In genomic region chr16:70198666-70199065, GRCh38 we compare ENCODE assay signal across 13 cellular contexts. TPM values are rescaled to one million over a fixed set of nuclear protein-coding genes. Genes with fewer than 3 reads are reported as not detected.
DNase-seq lines count a peak whose midpoint lies in the region; ATAC-seq, FAIRE-seq and TF ChIP-seq lines count a peak whose summit lies in the region.
"Not testable (repeated sequence)": the region's sequence is repeated elsewhere in the genome, so short reads cannot be mapped to it uniquely, and the experiment has no call there.
"Had no signal": no experiment of that assay in that cellular context is flagged by ENCODE, and none has a peak within 500 bp of the region (broad histone marks: within the 10 kb centered on the region; RNA-seq: fewer than 3 reads in every experiment).

No MANE protein-coding gene starts in this region.

- not testable (repeated sequence) for ATAC-seq in IMR-90 (ENCODE audit: low read depth)
- peak; percentile 34 for ATAC-seq in HepG2

- H3K36me3 ChIP-seq in IMR-90 (ENCODE audit: control insufficient read depth, insufficient read depth, low read length); endothelial cell of umbilical vein (ENCODE audit: control insufficient read depth in 2 of 2, extremely low read depth in 1 of 2, insufficient read depth in 2 of 2, low read length in 2 of 2); HepG2 (replicated peaks in 1 of 2; ENCODE audit: control insufficient read depth in 1 of 2, insufficient read depth in 2 of 2, low read length in 2 of 2): not testable (repeated sequence)

- BruUV-seq in IMR-90 (replicated peaks; lab: Mats Ljungman, UMichigan); endothelial cell of umbilical vein (replicated peaks; lab: Mats Ljungman, UMichigan); HepG2 (replicated peaks; lab: Mats Ljungman, UMichigan): not testable (repeated sequence)

- H3K4ac ChIP-seq in IMR-90 (ENCODE audit: low read depth, low read length) = not testable (repeated sequence)

- H4K5ac ChIP-seq in IMR-90 (ENCODE audit: low read depth, low read length) = not testable (repeated sequence)

- not testable (repeated sequence) for H3K27me3 ChIP-seq in IMR-90 (ENCODE audit: control insufficient read depth, insufficient read depth, low read length); endothelial cell of umbilical vein (ENCODE audit: control insufficient read depth in 2 of 2, insufficient read depth in 2 of 2, low read length in 2 of 2); HepG2 (ENCODE audit: control insufficient read depth in 1 of 2, insufficient read depth in 2 of 2, low read length in 2 of 2)

- in situ Hi-C loops in IMR-90 (cut with MboI; ENCODE audit: low sequenced_read_pairs); HepG2 (cut with HindIII; ENCODE audit: extremely low pct_ligation_motif_present, low pct_unique_long_range_greater_than_20kb): not testable (repeated sequence)

- TF ChIP-seq EP300 in HepG2 (IDR thresholded peaks at IDR 0.05; ENCODE audit: low read depth in 2 of 2, low read length in 2 of 2); HepG2 (CRISPR knock-in tag; IDR thresholded peaks at IDR 0.05; ENCODE audit: borderline replicate concordance): not testable (repeated sequence)

- not testable (repeated sequence) for TF ChIP-seq POLR2A in IMR-90 (IDR thresholded peaks at IDR 0.05; ENCODE audit: low read depth, low read length); endothelial cell of umbilical vein (IDR thresholded peaks at IDR 0.05; ENCODE audit: low read depth, low read length); HepG2 (IDR thresholded peaks at IDR 0.05; ENCODE audit: insufficient read depth in 1 of 2, low read depth in 2 of 2, low read length in 2 of 2)

- not testable (repeated sequence) for H3K9me1 ChIP-seq in IMR-90 (ENCODE audit: insufficient read depth, low read length); endothelial cell of umbilical vein (replicated peaks; ENCODE audit: control insufficient read depth, extremely low read depth, insufficient read depth, low read length)

- H4K8ac ChIP-seq in IMR-90 (ENCODE audit: low read depth in 2 of 2, low read length in 2 of 2) = not testable (repeated sequence)

- not testable (repeated sequence) for TF ChIP-seq CTCF in IMR-90 (conservative IDR thresholded peaks at IDR 0.05; ENCODE audit: low read depth, low read length); endothelial cell of umbilical vein (IDR thresholded peaks at IDR 0.05; ENCODE audit: extremely low read depth in 1 of 2, insufficient read depth in 1 of 2, low read depth in 1 of 2, low read length in 2 of 2); HepG2 (CRISPR knock-in tag; IDR thresholded peaks at IDR 0.05)

- H3K23ac ChIP-seq in IMR-90 (ENCODE audit: low read depth, low read length) = not testable (repeated sequence)

- intact Hi-C loops in IMR-90 (cut with micrococcal nuclease); endothelial cell of umbilical vein (cut with micrococcal nuclease); HepG2 (cut with micrococcal nuclease; ENCODE audit: unreplicated experiment): not testable (repeated sequence)

- CTCF ChIA-PET in IMR-90 (lab: Yijun Ruan, JAX); endothelial cell of umbilical vein (lab: Charles Lee); HepG2 (lab: Yijun Ruan, JAX; ENCODE audit: low intra/inter-chr PET ratio, low total read pairs): not testable (repeated sequence)

- H3K14ac ChIP-seq in IMR-90 (replicated peaks; ENCODE audit: low read depth, low read length) = not testable (repeated sequence)

- not testable (repeated sequence) for H3K79me2 ChIP-seq in endothelial cell of umbilical vein (ENCODE audit: control insufficient read depth, insufficient read depth, low read length); HepG2 (ENCODE audit: insufficient read depth, low read length)

- not testable (repeated sequence) for H3K27ac ChIP-seq in IMR-90 (ENCODE audit: insufficient read depth, low read length); endothelial cell of umbilical vein (ENCODE audit: insufficient read depth, low read depth, low read length); HepG2 (ENCODE audit: extremely low read length, insufficient read depth, low read length)

- H2BK120ac ChIP-seq in IMR-90 (ENCODE audit: low read depth, low read length) = not testable (repeated sequence)

- H2BK15ac ChIP-seq in IMR-90 (ENCODE audit: low read depth, low read length) = not testable (repeated sequence)

- not testable (repeated sequence) for H4K91ac ChIP-seq in IMR-90 (ENCODE audit: insufficient read depth, low read depth, low read length)

- not testable (repeated sequence) for H3K4me3 ChIP-seq in IMR-90 (ENCODE audit: insufficient read depth, low read depth, low read length); endothelial cell of umbilical vein (replicated peaks in 1 of 3; ENCODE audit: insufficient read depth in 1 of 3, low read depth in 1 of 3, low read length in 3 of 3); HepG2 (replicated peaks in 1 of 3; ENCODE audit: insufficient read depth in 1 of 3, low read depth in 2 of 3, low read length in 3 of 3)

- H3K9me3 ChIP-seq in IMR-90 (ENCODE audit: control insufficient read depth, insufficient read depth, low read length); endothelial cell of umbilical vein (replicated peaks; ENCODE audit: control insufficient read depth, insufficient read depth, low read length); HepG2 (ENCODE audit: low read length): not testable (repeated sequence)

- FAIRE-seq in endothelial cell of umbilical vein (lab: Jason Lieb, UNC) = peak; percentile 43
- not testable (repeated sequence) for FAIRE-seq in HepG2 (lab: Jason Lieb, UNC)

- POLR2A ChIA-PET in IMR-90 (lab: Charles Lee; ENCODE audit: unreplicated experiment); endothelial cell of umbilical vein (lab: Charles Lee); HepG2 (lab: Yijun Ruan, JAX): not testable (repeated sequence)

- not testable (repeated sequence) for H2AK9ac ChIP-seq in IMR-90 (replicated peaks; ENCODE audit: low read depth, low read length, poor library complexity)

- not testable (repeated sequence) for H3K79me1 ChIP-seq in IMR-90 (ENCODE audit: low read depth in 1 of 2, low read length in 2 of 2)

- dilution Hi-C loops in IMR-90 (cut with HindIII; ENCODE audit: low sequenced_read_pairs, unreplicated experiment); endothelial cell of umbilical vein (cut with MboI; ENCODE audit: extremely low pct_ligation_motif_present, low sequenced_read_pairs): not testable (repeated sequence)

- H3K4me1 ChIP-seq in IMR-90 (ENCODE audit: control insufficient read depth, insufficient read depth, low read length); endothelial cell of umbilical vein (ENCODE audit: control insufficient read depth, extremely low read depth, insufficient read depth, low read length): not testable (repeated sequence)
- peaks cover 20% of the 10 kb centered on the region for H3K4me1 ChIP-seq in HepG2 (ENCODE audit: insufficient read depth, low read length)

- H2AK5ac ChIP-seq in IMR-90 (ENCODE audit: low read depth, low read length) = not testable (repeated sequence)

- not testable (repeated sequence) for H2BK20ac ChIP-seq in IMR-90 (ENCODE audit: low read depth, low read length)

- H2BK5ac ChIP-seq in IMR-90 (ENCODE audit: low read depth, low read length, poor library complexity, severe bottlenecking) = not testable (repeated sequence)

- not testable (repeated sequence) for H3K56ac ChIP-seq in IMR-90 (ENCODE audit: extremely low read depth, insufficient read depth, low read length)

- H3K9ac ChIP-seq in IMR-90 (ENCODE audit: low read depth, low read length); endothelial cell of umbilical vein (replicated peaks; ENCODE audit: extremely low read depth, insufficient read depth, low read length); HepG2 (ENCODE audit: insufficient read depth, low read depth, low read length): not testable (repeated sequence)

- not testable (repeated sequence) for TF ChIP-seq RAD21 in IMR-90 (IDR thresholded peaks at IDR 0.05; ENCODE audit: low read length); HepG2 (CRISPR knock-in tag; IDR thresholded peaks at IDR 0.05)

- not testable (repeated sequence) for H2AFZ ChIP-seq in IMR-90 (replicated peaks; ENCODE audit: low read length, poor library complexity); endothelial cell of umbilical vein (ENCODE audit: low read depth, low read length)
- H2AFZ ChIP-seq in HepG2 (ENCODE audit: low read length) = peak overlapping the region; percentile 32

- not testable (repeated sequence) for H3K4me2 ChIP-seq in IMR-90 (ENCODE audit: low read depth, low read length); endothelial cell of umbilical vein (ENCODE audit: insufficient read depth, low read length)
- peak overlapping the region; percentile 49 for H3K4me2 ChIP-seq in HepG2 (ENCODE audit: low read depth, low read length)

- H4K20me1 ChIP-seq in IMR-90 (ENCODE audit: insufficient read depth, low read length); endothelial cell of umbilical vein (replicated peaks; ENCODE audit: control insufficient read depth, extremely low read depth, insufficient read depth, low read length); HepG2 (ENCODE audit: insufficient read depth, low read length): not testable (repeated sequence)

- H3K18ac ChIP-seq in IMR-90 (ENCODE audit: low read depth, low read length) = not testable (repeated sequence)

- DNase-seq in AG20443 (ENCODE audit: low spot score) (peak; percentile 10), IMR-90 (peak; percentile 0), astrocyte of the hippocampus (ENCODE audit: low read depth, low spot score) (peak; percentile 63), endothelial cell of umbilical vein (ENCODE audit: low read depth, low spot score) (peak; percentile 53), glomerular visceral epithelial cell (ENCODE audit: extremely low spot score) (peak; percentile 1), HepG2 (ENCODE audit: low spot score) (peak; percentile 36), renal cortical epithelial cell (ENCODE audit: low read depth) (peak; percentile 54)

- WGBS in IMR-90 (ENCODE audit: extremely low coverage in 2 of 2, insufficient read length in 1 of 2), 2 experiments = no CpG with 5 or more reads among the region's 3 CpGs
- WGBS in HepG2 (ENCODE audit: low lambda C conversion rate) = 7% methylated on average over 3 of the region's 3 CpGs

RNA-seq across cellular contexts. Expression of gene CLEC18C, which starts 25.1 kb away (rescaled TPM):
- total RNA-seq in IMR-90 (2012; rRNA removed) (not detected in 2 replicates), endothelial cell of umbilical vein (0.42 TPM in 1 of 2 replicates, not detected in the other), HepG2 (2016; rRNA removed; fragmentation: Illumina TruSeq; extraction: Trizol) (0.13 and 0.15 TPM in 2 replicates), renal cortical epithelial cell (0.60 and 4.3 TPM in 2 replicates)
- polyA plus RNA-seq in IMR-90 (2012; rRNA removed) (0.03 TPM in 1 of 2 replicates, not detected in the other), endothelial cell of umbilical vein (0.06 TPM in 1 of 2 replicates, not detected in the other), HepG2 (2011; rRNA removed) (0.29 and 0.50 TPM in 2 replicates)
- polyA plus RNA-seq in IMR-90 (2012; cell fraction: cytosol; rRNA removed) = not detected in 2 replicates
- 0.19 and 0.35 TPM in 2 replicates for polyA plus RNA-seq in IMR-90 (2012; cell fraction: nucleus; rRNA removed; ENCODE audit: low replicate concordance)
- not detected in 2 replicates for polyA plus RNA-seq in endothelial cell of umbilical vein (2011; cell fraction: cytosol; rRNA removed)
- 0.32 and 0.33 TPM in 2 replicates for polyA plus RNA-seq in endothelial cell of umbilical vein (2011; cell fraction: nucleus; rRNA removed)
- not detected in 2 replicates for polyA plus RNA-seq in endothelial cell of umbilical vein (2012)
- 0.85 TPM in 1 of 2 replicates, not detected in the other for polyA minus RNA-seq in endothelial cell of umbilical vein
- not detected for polyA minus RNA-seq in endothelial cell of umbilical vein (2011; cell fraction: cytosol; rRNA and poly(A)+ RNA removed)
- polyA minus RNA-seq in endothelial cell of umbilical vein (2011; cell fraction: nucleus; rRNA and poly(A)+ RNA removed) = 0.19 and 0.87 TPM in 2 replicates
- total RNA-seq in HepG2 (2016; cell fraction: cytosol; rRNA removed; fragmentation: Illumina TruSeq; extraction: Trizol; ENCODE audit: low read depth) = not detected in 2 replicates
- not detected in 2 replicates for total RNA-seq in HepG2 (2016; cell fraction: insoluble cytoplasmic fraction; rRNA removed; fragmentation: Illumina TruSeq; extraction: Trizol)
- total RNA-seq in HepG2 (2016; cell fraction: membrane; rRNA removed; fragmentation: Illumina TruSeq; extraction: Trizol) = not detected in 2 replicates
- total RNA-seq in HepG2 (2016; cell fraction: nucleus; rRNA removed; fragmentation: Illumina TruSeq; extraction: Trizol) = 0.66 TPM in 1 of 2 replicates, not detected in the other
- 0.13 and 0.29 TPM in 2 replicates for polyA plus RNA-seq in HepG2 (2011; cell fraction: cytosol; rRNA removed)
- polyA plus RNA-seq in HepG2 (2011; cell fraction: nucleus; rRNA removed) = 2.9 and 3.6 TPM in 2 replicates
- 0.28 and 0.29 TPM in 2 replicates for polyA plus RNA-seq in HepG2 (2012)
- polyA plus RNA-seq in HepG2 (2016; cell fraction: cytosol; fragmentation: Illumina TruSeq; extraction: Trizol; ENCODE audit: low read depth) = not detected in 2 replicates
- not detected in 2 replicates for polyA plus RNA-seq in HepG2 (2016; cell fraction: insoluble cytoplasmic fraction; fragmentation: Illumina TruSeq; extraction: Trizol; ENCODE audit: low read depth)
- polyA plus RNA-seq in HepG2 (2016; cell fraction: membrane; fragmentation: Illumina TruSeq; extraction: Trizol; ENCODE audit: low read depth) = not detected in 2 replicates
- polyA plus RNA-seq in HepG2 (2016; cell fraction: nucleus; fragmentation: Illumina TruSeq; extraction: Trizol; ENCODE audit: insufficient read depth, low read depth) = 0.59 TPM in 1 of 2 replicates, not detected in the other
- polyA minus RNA-seq in HepG2 (2011; rRNA and poly(A)+ RNA removed; ENCODE audit: low replicate concordance) = 0.37 and 2.3 TPM in 2 replicates
- polyA minus RNA-seq in HepG2 (2011; cell fraction: cytosol; rRNA and poly(A)+ RNA removed) = not detected in 2 replicates
- polyA minus RNA-seq in HepG2 (2011; cell fraction: nucleus; rRNA and poly(A)+ RNA removed) = 1.2 and 3.0 TPM in 2 replicates
- total RNA-seq: H1, Right ventricle myocardium inferior, RPMI7951 had no signal
- polyA plus RNA-seq: AG04450; CD14-positive monocyte; CD8-positive, alpha-beta memory T cell had no signal

RNA-seq across cellular contexts. Expression of gene EXOSC6, which starts 53.1 kb away (rescaled TPM):
- total RNA-seq in IMR-90 (2012; rRNA removed) (7.0 and 11.1 TPM in 2 replicates), endothelial cell of umbilical vein (29.2 and 30.6 TPM in 2 replicates), HepG2 (2016; rRNA removed; fragmentation: Illumina TruSeq; extraction: Trizol) (37.3 and 39.9 TPM in 2 replicates), renal cortical epithelial cell (28.0 and 28.7 TPM in 2 replicates)
- polyA plus RNA-seq in IMR-90 (2012; rRNA removed) (5.8 and 6.3 TPM in 2 replicates), endothelial cell of umbilical vein (11.6 and 12.6 TPM in 2 replicates), HepG2 (2011; rRNA removed) (11.9 and 13.1 TPM in 2 replicates)
- polyA plus RNA-seq in IMR-90 (2012; cell fraction: cytosol; rRNA removed) = 4.7 and 5.3 TPM in 2 replicates
- polyA plus RNA-seq in IMR-90 (2012; cell fraction: nucleus; rRNA removed; ENCODE audit: low replicate concordance) = 6.1 and 6.9 TPM in 2 replicates
- polyA plus RNA-seq in endothelial cell of umbilical vein (2011; cell fraction: cytosol; rRNA removed) = 10.8 and 10.9 TPM in 2 replicates
- polyA plus RNA-seq in endothelial cell of umbilical vein (2011; cell fraction: nucleus; rRNA removed) = 8.4 and 10.0 TPM in 2 replicates
- polyA plus RNA-seq in endothelial cell of umbilical vein (2012) = 6.7 and 7.4 TPM in 2 replicates
- polyA minus RNA-seq in endothelial cell of umbilical vein = 10.3 and 12.3 TPM in 2 replicates
- polyA minus RNA-seq in endothelial cell of umbilical vein (2011; cell fraction: cytosol; rRNA and poly(A)+ RNA removed) = 16.2 TPM
- 8.8 and 11.3 TPM in 2 replicates for polyA minus RNA-seq in endothelial cell of umbilical vein (2011; cell fraction: nucleus; rRNA and poly(A)+ RNA removed)
- 5.3 and 5.4 TPM in 2 replicates for total RNA-seq in HepG2 (2016; cell fraction: cytosol; rRNA removed; fragmentation: Illumina TruSeq; extraction: Trizol; ENCODE audit: low read depth)
- total RNA-seq in HepG2 (2016; cell fraction: insoluble cytoplasmic fraction; rRNA removed; fragmentation: Illumina TruSeq; extraction: Trizol) = 34.7 and 39.3 TPM in 2 replicates
- 18.9 and 19.3 TPM in 2 replicates for total RNA-seq in HepG2 (2016; cell fraction: membrane; rRNA removed; fragmentation: Illumina TruSeq; extraction: Trizol)
- total RNA-seq in HepG2 (2016; cell fraction: nucleus; rRNA removed; fragmentation: Illumina TruSeq; extraction: Trizol) = 16.9 and 19.9 TPM in 2 replicates
- polyA plus RNA-seq in HepG2 (2011; cell fraction: cytosol; rRNA removed) = 9.7 and 11.4 TPM in 2 replicates
- 9.3 and 9.8 TPM in 2 replicates for polyA plus RNA-seq in HepG2 (2011; cell fraction: nucleus; rRNA removed)
- 7.2 and 9.5 TPM in 2 replicates for polyA plus RNA-seq in HepG2 (2012)
- 3.1 and 3.2 TPM in 2 replicates for polyA plus RNA-seq in HepG2 (2016; cell fraction: cytosol; fragmentation: Illumina TruSeq; extraction: Trizol; ENCODE audit: low read depth)
- 28.6 and 29.3 TPM in 2 replicates for polyA plus RNA-seq in HepG2 (2016; cell fraction: insoluble cytoplasmic fraction; fragmentation: Illumina TruSeq; extraction: Trizol; ENCODE audit: low read depth)
- polyA plus RNA-seq in HepG2 (2016; cell fraction: membrane; fragmentation: Illumina TruSeq; extraction: Trizol; ENCODE audit: low read depth) = 8.0 and 8.8 TPM in 2 replicates
- 26.7 and 27.4 TPM in 2 replicates for polyA plus RNA-seq in HepG2 (2016; cell fraction: nucleus; fragmentation: Illumina TruSeq; extraction: Trizol; ENCODE audit: insufficient read depth, low read depth)
- polyA minus RNA-seq in HepG2 (2011; rRNA and poly(A)+ RNA removed; ENCODE audit: low replicate concordance) = 8.3 and 9.3 TPM in 2 replicates
- polyA minus RNA-seq in HepG2 (2011; cell fraction: cytosol; rRNA and poly(A)+ RNA removed) = 16.9 and 17.1 TPM in 2 replicates
- 11.1 and 13.6 TPM in 2 replicates for polyA minus RNA-seq in HepG2 (2011; cell fraction: nucleus; rRNA and poly(A)+ RNA removed)

Comparison
In these comparisons a context has a peak if more than half of its experiments do, and no peak if none do; other contexts are left out.
1. DNase-seq: peak in every context shown above with its lines; median percentile 63 in astrocyte of the hippocampus; 54 in renal cortical epithelial cell; 53 in endothelial cell of umbilical vein; 36 in HepG2; 10 in AG20443; 1 in glomerular visceral epithelial cell; 0 in IMR-90.